Comparison of ENCODE assay signal across 28 cellular contexts in genomic region chr7:96131525-96131924, GRCh38.
DNase-seq lines count a peak whose midpoint lies in the region; ATAC-seq and TF ChIP-seq lines count a peak whose summit lies in the region.
"Had no signal": no experiment of that assay in that cellular context is flagged by ENCODE, and none has a peak within 500 bp of the region (broad histone marks: within the 10 kb centered on the region; RNA-seq: fewer than 3 reads in every experiment).

No MANE protein-coding gene starts in this region.

- DNase-seq in NCI-H748 (lab: John Stamatoyannopoulos, UW; ENCODE audit: unreplicated experiment) (peak; percentile 67), NCI-H748 treated with DMSO at 0.1 percent for 48 hours (lab: John Stamatoyannopoulos, UW) (no peak), LNCaP clone FGC (ENCODE audit: low read depth) (no peak), SK-N-DZ (ENCODE audit: low spot score) (peak; percentile 8), islet precursor cell (peak; percentile 57), 8988T (no peak), activated gamma-delta T cell (lab: John Stamatoyannopoulos, UW) (no peak)
- DNase-seq: activated CD4-positive, alpha-beta T cell treated with anti-CD3 and anti-CD28 coated beads for 1 hour; activated CD8-positive, alpha-beta T cell treated with anti-CD3 and anti-CD28 coated beads, Interleukin-2, amount 10 ng/mL, durations not matched to agents 7 days and 5 days; activated effector memory CD4-positive, alpha-beta T cell treated with Interleukin-2 at 50 U/mL for 16 hours; activated naive CD8-positive, alpha-beta T cell treated with anti-CD3 and anti-CD28 coated beads for 36 hours; aorta; effector memory CD8-positive, alpha-beta T cell; GF-D8; heart left ventricle; left colon; NCI-H1930; NK-92 treated with Interleukin-12 subunit alpha and Interleukin-12 subunit beta, amount 100 ng/mL, for 24 hours; PC-3; stimulated activated CD4-positive, alpha-beta T cell treated with anti-CD3 and anti-CD28 coated beads, Interleukin-4, amount 100 ng/mL, for 24 hours; substantia nigra; T-cell had no signal

- no peak for ATAC-seq in HG02763 (IDR thresholded peaks at IDR 0.05; ENCODE audit: unreplicated experiment)
- ATAC-seq: activated CD8-positive, alpha-beta T cell treated with anti-CD3 and anti-CD28 coated beads, Interleukin-2, amount 10 ng/mL, durations not matched to agents 7 days and 5 days; effector memory CD8-positive, alpha-beta T cell; HCT116; heart left ventricle; left colon; PC-3; Right ventricle myocardium inferior; sciatic nerve; stimulated activated effector memory CD8-positive, alpha-beta T cell treated with anti-CD3 and anti-CD28 coated beads, Interleukin-12 subunit alpha, Interleukin-12 subunit beta, amount 100 ng/mL, for 72 hours; T-cell had no signal

- TF ChIP-seq CTCF in LNCaP clone FGC (IDR thresholded peaks at IDR 0.05; ENCODE audit: control insufficient read depth, extremely low read depth, insufficient read depth): 0 out of 2 replicates have a peak, but pooled peaks have one; percentile 2

- no peak overlapping the region for H3K4me3 ChIP-seq in LNCaP clone FGC (ENCODE audit: low read depth, low read length)
- H3K4me3 ChIP-seq: coronary artery, heart left ventricle had no signal

Comparison
In these comparisons a context has a peak if more than half of its experiments do, and no peak if none do; other contexts are left out.
1. DNase-seq: peak in NCI-H748 (single experiment), SK-N-DZ (single experiment) and islet precursor cell (single experiment); none in NCI-H748 treated with DMSO at 0.1 percent for 48 hours (single experiment), LNCaP clone FGC (single experiment), 8988T (single experiment) and activated gamma-delta T cell (single experiment).